In the genomic region with DNA sequence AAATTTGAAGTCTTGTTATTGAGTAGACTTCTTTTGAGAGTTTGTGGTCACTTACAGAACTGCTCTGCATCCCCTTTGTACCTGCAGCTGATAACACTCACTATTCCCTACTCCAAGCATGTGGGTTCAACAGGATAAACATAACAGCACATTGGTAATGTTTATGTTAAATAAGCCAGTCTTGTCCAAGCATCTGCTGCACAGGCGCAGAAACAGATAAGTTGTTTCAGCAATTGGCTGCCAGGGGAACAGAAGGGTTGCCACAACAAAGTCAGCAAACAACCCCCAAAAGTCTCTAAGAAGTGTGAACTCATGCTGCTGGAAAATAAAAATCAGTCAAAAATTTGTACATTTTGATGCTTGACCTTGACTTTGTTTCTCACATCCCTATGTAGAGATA, we compare ENCODE assay signal across 12 cellular contexts.
DNase-seq lines count a peak whose midpoint lies in the region; ATAC-seq and TF ChIP-seq lines count a peak whose summit lies in the region.
"Had no signal": no experiment of that assay in that cellular context is flagged by ENCODE, and none has a peak within 500 bp of the region (broad histone marks: within the 10 kb centered on the region; RNA-seq: fewer than 3 reads in every experiment).

No MANE protein-coding gene starts in this region.

- CTCF ChIA-PET in HCT116 (lab: Charles Lee): interaction anchor here (2.2 kb wide), 1 partner anchor 252 kb away, joined by 5 read pairs; no protein-coding TSS in a partner anchor

- POLR2A ChIA-PET in HCT116 (lab: Charles Lee): no interaction called here

- TF ChIP-seq RAD21 in HCT116 (IDR thresholded peaks at IDR 0.05; ENCODE audit: low read depth): no peak

- H3K4me2 ChIP-seq in HCT116 (ENCODE audit: low read length): peak overlapping the region; percentile 70
- H3K4me2 ChIP-seq: BLaER1 had no signal

- RAD21 ChIA-PET in HCT116 (lab: Charles Lee; ENCODE audit: low non-redundant PET in 1 of 2, low total read pairs in 2 of 2, uncharacterized antibody in 2 of 2, unreplicated experiment in 2 of 2): no interaction called here

- ATAC-seq in HCT116: no peak
- no peak for ATAC-seq in HG03135 (IDR thresholded peaks at IDR 0.05; ENCODE audit: unreplicated experiment)
- ATAC-seq: foreskin keratinocyte had no signal

- peaks cover 40 to 44% of the 10 kb centered on the region in 2 experiments for H3K4me1 ChIP-seq in HCT116 (ENCODE audit: control insufficient read depth in 1 of 2, insufficient read depth in 2 of 2, low read length in 2 of 2)

- no peaks in the 10 kb centered on the region for H4K20me1 ChIP-seq in HCT116 (ENCODE audit: insufficient read depth)

- TF ChIP-seq CTCF in HCT116 (IDR thresholded peaks at IDR 0.05 in 2 of 3, conservative IDR thresholded peaks at IDR 0.05 in 1 of 3; ENCODE audit: borderline replicate concordance in 1 of 3, insufficient read depth in 1 of 3, low read depth in 2 of 3, low read length in 2 of 3) (no peak), nephron (IDR thresholded peaks at IDR 0.05; ENCODE audit: unreplicated experiment in 3 of 3) (no peak)

- H3K9ac ChIP-seq in HCT116 (ENCODE audit: low read length): no peak overlapping the region
- H3K9ac ChIP-seq: BLaER1 had no signal

- no peak overlapping the region for H2AFZ ChIP-seq in HCT116 (ENCODE audit: low read depth, low read length, poor library complexity, severe bottlenecking)

- H3K4me3 Mint-ChIP-seq in nephron: no peak overlapping the region

- BruUV-seq in HCT116 (replicated peaks; lab: Mats Ljungman, UMichigan): no TSS peak

- H3K9me3 ChIP-seq in HCT116 (ENCODE audit: control insufficient read depth in 1 of 2, insufficient read depth in 1 of 2, low read depth in 1 of 2, low read length in 2 of 2): no peaks in the 10 kb centered on the region
- H3K9me3 ChIP-seq: ascending aorta, BLaER1 had no signal

- H3K9me3 Mint-ChIP-seq in nephron: no peaks in the 10 kb centered on the region

- H3K36me3 Mint-ChIP-seq in nephron (ENCODE audit: low read depth): no peaks in the 10 kb centered on the region

- no peaks in the 10 kb centered on the region for H3K36me3 ChIP-seq in HCT116 (ENCODE audit: control insufficient read depth in 1 of 2, insufficient read depth in 2 of 2, low read length in 2 of 2)
- H3K36me3 ChIP-seq: ascending aorta, BLaER1 had no signal

- peak overlapping the region in 2 of 3 experiments; percentile 17 to 52 for H3K27ac Mint-ChIP-seq in nephron

- H3K4me3 ChIP-seq in HCT116 (replicated peaks in 1 of 2; ENCODE audit: low read depth in 1 of 2, low read length in 2 of 2): no peak overlapping the region
- H3K4me3 ChIP-seq: ascending aorta, BLaER1 had no signal

- no peaks in the 10 kb centered on the region for H3K27me3 Mint-ChIP-seq in nephron (ENCODE audit: low read depth)

- H3K9me2 ChIP-seq in HCT116 (ENCODE audit: insufficient read depth): no peaks in the 10 kb centered on the region

- H3K27me3 ChIP-seq in HCT116 (ENCODE audit: insufficient read depth, low read length): no peaks in the 10 kb centered on the region
- H3K27me3 ChIP-seq: ascending aorta, BLaER1, foreskin keratinocyte had no signal

- no peak overlapping the region for H3K27ac ChIP-seq in HCT116 (ENCODE audit: low read depth, low read length)
- H3K27ac ChIP-seq: ascending aorta, BLaER1, foreskin keratinocyte had no signal

- no peak for TF ChIP-seq POLR2A in HCT116 (IDR thresholded peaks at IDR 0.05; ENCODE audit: borderline replicate concordance, extremely low read depth, insufficient read depth, insufficient read length)

- intact Hi-C loops in HCT116 (cut with micrococcal nuclease): no loop called here

- DNase-seq in HCT116 (ENCODE audit: low read depth, low spot score): no peak
- DNase-seq in NCI-H774 (lab: John Stamatoyannopoulos, UW): peak; percentile 44
- peak; percentile 57 for DNase-seq in fibroblast of gingiva (ENCODE audit: low read depth)
- DNase-seq in iPS-NIHi7 (ENCODE audit: extremely low spot score): no peak
- no peak for DNase-seq in NOMO-1 treated with DMSO at 0.1 percent for 48 hours (lab: John Stamatoyannopoulos, UW; ENCODE audit: unreplicated experiment)
- DNase-seq in D341Med (ENCODE audit: low spot score): no peak
- DNase-seq: activated effector memory CD4-positive, alpha-beta T cell treated with Interleukin-2 at 50 U/mL for 16 hours; foreskin keratinocyte had no signal

- H3K79me2 ChIP-seq in HCT116 (ENCODE audit: insufficient read depth, low read length): no peaks in the 10 kb centered on the region

- peaks cover 42% of the 10 kb centered on the region for H3K4me1 Mint-ChIP-seq in nephron

TF ChIP-seq in HCT116, 20 proteins besides CTCF, POLR2A, EP300 and RAD21:
- no peak for TF ChIP-seq FOSL1 (IDR thresholded peaks at IDR 0.05; ENCODE audit: low read depth)
- TF ChIP-seq, protein P1, sequence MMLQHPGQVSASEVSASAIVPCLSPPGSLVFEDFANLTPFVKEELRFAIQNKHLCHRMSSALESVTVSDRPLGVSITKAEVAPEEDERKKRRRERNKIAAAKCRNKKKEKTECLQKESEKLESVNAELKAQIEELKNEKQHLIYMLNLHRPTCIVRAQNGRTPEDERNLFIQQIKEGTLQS (IDR thresholded peaks at IDR 0.05): no peak
- TF ChIP-seq, protein P2, sequence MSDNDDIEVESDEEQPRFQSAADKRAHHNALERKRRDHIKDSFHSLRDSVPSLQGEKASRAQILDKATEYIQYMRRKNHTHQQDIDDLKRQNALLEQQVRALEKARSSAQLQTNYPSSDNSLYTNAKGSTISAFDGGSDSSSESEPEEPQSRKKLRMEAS (IDR thresholded peaks at IDR 0.05): no peak
- TF ChIP-seq SP1 (IDR thresholded peaks at IDR 0.05; ENCODE audit: low read depth): no peak
- no peak for TF ChIP-seq TCF7L2 (IDR thresholded peaks at IDR 0.05; ENCODE audit: borderline replicate concordance, extremely low read depth, insufficient read depth, insufficient read length)
- TF ChIP-seq POLR2AphosphoS5 (IDR thresholded peaks at IDR 0.05; ENCODE audit: low read depth, low read length): no peak
- no peak for TF ChIP-seq YY1 (IDR thresholded peaks at IDR 0.05; ENCODE audit: extremely low read depth, insufficient replicate concordance, low read depth, low read length)
- TF ChIP-seq ZNF274 (IDR thresholded peaks at IDR 0.05; ENCODE audit: low read depth, low read length): no peak
- TF ChIP-seq ZFX (IDR thresholded peaks at IDR 0.05): no peak
- TF ChIP-seq ZBTB33 (IDR thresholded peaks at IDR 0.05; ENCODE audit: extremely low read depth, insufficient replicate concordance, low read length): no peak
- no peak for TF ChIP-seq CEBPB (IDR thresholded peaks at IDR 0.05; ENCODE audit: low read depth)
- no peak for TF ChIP-seq JUND (IDR thresholded peaks at IDR 0.05)
- no peak for TF ChIP-seq CBX3 (IDR thresholded peaks at IDR 0.05; ENCODE audit: low read depth)
- TF ChIP-seq ELF1 (IDR thresholded peaks at IDR 0.05; ENCODE audit: borderline replicate concordance, low read depth): no peak

Comparison
In these comparisons a context has a peak if more than half of its experiments do, and no peak if none do; other contexts are left out.
1. DNase-seq: peak in NCI-H774 (single experiment) and fibroblast of gingiva (single experiment); none in HCT116 (single experiment), iPS-NIHi7 (single experiment), NOMO-1 treated with DMSO at 0.1 percent for 48 hours (single experiment) and D341Med (single experiment).